ENCODE assay signal across 16 cellular contexts in the genomic region with DNA sequence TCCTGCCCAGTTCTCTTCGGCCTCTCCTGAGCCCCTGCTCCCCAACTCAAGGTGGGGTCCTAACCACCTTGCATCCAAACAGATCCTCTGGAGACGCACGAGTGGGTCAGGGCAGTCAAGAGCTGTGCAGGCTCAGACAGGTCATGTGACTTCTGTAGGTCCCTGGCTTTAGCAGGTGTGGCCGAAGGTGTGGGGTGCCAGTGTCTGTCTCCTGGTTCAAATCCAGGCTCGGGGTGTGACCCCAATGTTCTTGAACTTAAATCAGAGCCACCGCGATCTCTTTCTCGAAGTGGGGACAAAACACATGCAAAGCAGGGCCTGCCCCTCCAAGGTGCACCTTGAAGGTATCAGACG. TPM values are rescaled to one million over a fixed set of nuclear protein-coding genes. Genes with fewer than 3 reads are reported as not detected.
A peak's percentile ranks its signal among the peaks of the same experiment; 100 is the strongest.
DNase-seq lines count a peak whose midpoint lies in the region; ATAC-seq, FAIRE-seq and TF ChIP-seq lines count a peak whose summit lies in the region.
"Had no signal": no experiment of that assay in that cellular context is flagged by ENCODE, and none has a peak within 500 bp of the region (broad histone marks: within the 10 kb centered on the region; RNA-seq: fewer than 3 reads in every experiment).

No MANE protein-coding gene starts in this region.

- H2AFZ ChIP-seq in osteoblast (ENCODE audit: low read length), result peak overlapping the region; percentile 67

- H3K4me2 ChIP-seq in osteoblast (ENCODE audit: insufficient read depth, low read length), result peak overlapping the region; percentile 26

- H3K4me1 Mint-ChIP-seq in activated CD8-positive, alpha-beta T cell treated with anti-CD3 and anti-CD28 coated beads, Interleukin-2, amount 10 ng/mL, durations not matched to agents 7 days and 5 days (ENCODE audit: low read depth), result peaks cover 9% of the 10 kb centered on the region
- peaks cover 40% of the 10 kb centered on the region for H3K4me1 Mint-ChIP-seq in activated CD8-positive, alpha-beta T cell treated with anti-CD3 and anti-CD28 coated beads for 36 hours (ENCODE audit: low read depth)

- CTCF ChIA-PET in activated CD8-positive, alpha-beta T cell treated with anti-CD3 and anti-CD28 coated beads, Interleukin-2, amount 10 ng/mL, durations not matched to agents 7 days and 5 days (lab: Charles Lee), result interaction anchor here (4.9 kb wide), 1 partner anchor 47 kb away, joined by 23 read pairs; no protein-coding TSS in a partner anchor
- CTCF ChIA-PET in activated CD8-positive, alpha-beta T cell treated with anti-CD3 and anti-CD28 coated beads for 36 hours (lab: Charles Lee), result interaction anchor here (1.2 to 1.5 kb wide), 2 partner anchors 16 to 47 kb away, joined by 3 read pairs; no protein-coding TSS in a partner anchor

- WGBS in esophagus squamous epithelium, 2 donors, result 64 to 88% methylated on average over 3 to 8 of the region's 9 CpGs
- 78 to 80% methylated on average over 9 of the region's 9 CpGs for WGBS in tibial nerve, 2 donors

- POLR2A ChIA-PET in activated CD8-positive, alpha-beta T cell treated with anti-CD3 and anti-CD28 coated beads, Interleukin-2, amount 10 ng/mL, durations not matched to agents 7 days and 5 days (lab: Charles Lee), result no interaction called here
- POLR2A ChIA-PET in activated CD8-positive, alpha-beta T cell treated with anti-CD3 and anti-CD28 coated beads for 36 hours (lab: Charles Lee), result interaction anchor here (1.2 to 1.7 kb wide), 3 partner anchors 10 to 51 kb away, joined by 3 to 4 read pairs (median 4); no protein-coding TSS in a partner anchor

- no peaks in the 10 kb centered on the region for H3K36me3 ChIP-seq in esophagus squamous epithelium
- H3K36me3 ChIP-seq in osteoblast (ENCODE audit: insufficient read depth, low read length), result no peaks in the 10 kb centered on the region
- no peaks in the 10 kb centered on the region for H3K36me3 ChIP-seq in tibial nerve

- no peaks in the 10 kb centered on the region for H3K27me3 ChIP-seq in esophagus squamous epithelium
- H3K27me3 ChIP-seq in osteoblast (ENCODE audit: insufficient read depth, low read length), result no peaks in the 10 kb centered on the region
- H3K27me3 ChIP-seq in tibial nerve, result no peaks in the 10 kb centered on the region

- peaks cover 18% of the 10 kb centered on the region for H3K36me3 Mint-ChIP-seq in activated CD8-positive, alpha-beta T cell treated with anti-CD3 and anti-CD28 coated beads, Interleukin-2, amount 10 ng/mL, durations not matched to agents 7 days and 5 days (ENCODE audit: low read depth)
- H3K36me3 Mint-ChIP-seq in activated CD8-positive, alpha-beta T cell treated with anti-CD3 and anti-CD28 coated beads for 36 hours (ENCODE audit: low read depth), result peaks cover 42% of the 10 kb centered on the region

- H3K4me1 ChIP-seq in esophagus squamous epithelium (peaks cover 19 to 100% (median 62%) of the 10 kb centered on the region in 3 donors), osteoblast (ENCODE audit: insufficient read depth, low read length) (peaks cover 52% of the 10 kb centered on the region), tibial nerve (peaks cover 0 to 100% (median 80%) of the 10 kb centered on the region in 4 donors)

- FAIRE-seq in GM12892 (lab: Jason Lieb, UNC), result no peak

- intact Hi-C loops in activated CD8-positive, alpha-beta T cell treated with anti-CD3 and anti-CD28 coated beads for 36 hours (cut with micrococcal nuclease), result no loop called here
- intact Hi-C loops in esophagus squamous epithelium (cut with DNase I), result no loop called here

- H3K27ac ChIP-seq in esophagus squamous epithelium, result peak overlapping the region; percentile 69 to 94 (median 86)
- H3K27ac ChIP-seq in osteoblast (ENCODE audit: low read depth, low read length), result peak overlapping the region; percentile 74
- peak overlapping the region; percentile 83 to 98 (median 92) for H3K27ac ChIP-seq in tibial nerve

- TF ChIP-seq CTCF in activated CD8-positive, alpha-beta T cell treated with anti-CD3 and anti-CD28 coated beads for 36 hours (IDR thresholded peaks at IDR 0.05), result no peak
- TF ChIP-seq CTCF in esophagus squamous epithelium (IDR thresholded peaks at IDR 0.05) (no peak), osteoblast (IDR thresholded peaks at IDR 0.05; ENCODE audit: extremely low read depth, low read depth, low read length) (no peak), tibial nerve (IDR thresholded peaks at IDR 0.05) (no peak)

- no peaks in the 10 kb centered on the region for H3K9me3 Mint-ChIP-seq in activated CD8-positive, alpha-beta T cell treated with anti-CD3 and anti-CD28 coated beads, Interleukin-2, amount 10 ng/mL, durations not matched to agents 7 days and 5 days (ENCODE audit: insufficient read depth)
- H3K9me3 Mint-ChIP-seq in activated CD8-positive, alpha-beta T cell treated with anti-CD3 and anti-CD28 coated beads for 36 hours, result no peaks in the 10 kb centered on the region
- H3K9me3 Mint-ChIP-seq: activated naive CD4-positive, alpha-beta T cell treated with anti-CD3 and anti-CD28 coated beads, Interleukin-2, amount 10 ng/mL, durations not matched to agents 7 days and 5 days; T-helper 2 cell treated with Interferon-gamma antibody and Interleukin-4, amounts not matched to agents 5 μg/mL and 100 μg/mL, for 36 hours had no signal

- no peaks in the 10 kb centered on the region for H3K9me3 ChIP-seq in esophagus squamous epithelium
- no peaks in the 10 kb centered on the region for H3K9me3 ChIP-seq in osteoblast (ENCODE audit: low read depth, low read length)
- H3K9me3 ChIP-seq in tibial nerve, result no peaks in the 10 kb centered on the region

- H3K27me3 Mint-ChIP-seq in activated CD8-positive, alpha-beta T cell treated with anti-CD3 and anti-CD28 coated beads, Interleukin-2, amount 10 ng/mL, durations not matched to agents 7 days and 5 days (ENCODE audit: low read depth), result no peaks in the 10 kb centered on the region
- no peaks in the 10 kb centered on the region for H3K27me3 Mint-ChIP-seq in activated CD8-positive, alpha-beta T cell treated with anti-CD3 and anti-CD28 coated beads for 36 hours
- H3K27me3 Mint-ChIP-seq: activated naive CD4-positive, alpha-beta T cell treated with anti-CD3 and anti-CD28 coated beads, Interleukin-2, amount 10 ng/mL, durations not matched to agents 7 days and 5 days had no signal

- peak overlapping the region; percentile 26 for H3K27ac Mint-ChIP-seq in activated CD8-positive, alpha-beta T cell treated with anti-CD3 and anti-CD28 coated beads, Interleukin-2, amount 10 ng/mL, durations not matched to agents 7 days and 5 days
- H3K27ac Mint-ChIP-seq in activated CD8-positive, alpha-beta T cell treated with anti-CD3 and anti-CD28 coated beads for 36 hours, result no peak overlapping the region
- H3K27ac Mint-ChIP-seq: activated naive CD4-positive, alpha-beta T cell treated with anti-CD3 and anti-CD28 coated beads, Interleukin-2, amount 10 ng/mL, durations not matched to agents 7 days and 5 days; T-helper 2 cell treated with Interferon-gamma antibody and Interleukin-4, amounts not matched to agents 5 μg/mL and 100 μg/mL, for 36 hours had no signal

- TF ChIP-seq EP300 in tibial nerve (IDR thresholded peaks at IDR 0.05), result no peak

- no peak for ATAC-seq in activated CD8-positive, alpha-beta T cell treated with anti-CD3 and anti-CD28 coated beads, Interleukin-2, amount 10 ng/mL, durations not matched to agents 7 days and 5 days
- no peak for ATAC-seq in activated CD8-positive, alpha-beta T cell treated with anti-CD3 and anti-CD28 coated beads for 36 hours
- ATAC-seq in GM18858 (IDR thresholded peaks at IDR 0.05; ENCODE audit: unreplicated experiment), result no peak

- H3K79me2 ChIP-seq in osteoblast (ENCODE audit: insufficient read depth, low read length), result peaks cover 24% of the 10 kb centered on the region

- no peak overlapping the region for H3K4me3 Mint-ChIP-seq in activated CD8-positive, alpha-beta T cell treated with anti-CD3 and anti-CD28 coated beads, Interleukin-2, amount 10 ng/mL, durations not matched to agents 7 days and 5 days
- no peak overlapping the region for H3K4me3 Mint-ChIP-seq in activated CD8-positive, alpha-beta T cell treated with anti-CD3 and anti-CD28 coated beads for 36 hours
- H3K4me3 Mint-ChIP-seq: activated naive CD4-positive, alpha-beta T cell treated with anti-CD3 and anti-CD28 coated beads, Interleukin-2, amount 10 ng/mL, durations not matched to agents 7 days and 5 days; T-helper 2 cell treated with Interferon-gamma antibody and Interleukin-4, amounts not matched to agents 5 μg/mL and 100 μg/mL, for 36 hours had no signal

- no peak for TF ChIP-seq POLR2A in esophagus squamous epithelium (IDR thresholded peaks at IDR 0.05)
- no peak for TF ChIP-seq POLR2A in tibial nerve (IDR thresholded peaks at IDR 0.05)
- no peak for TF ChIP-seq POLR2A in GM12892 (IDR thresholded peaks at IDR 0.05; ENCODE audit: low read depth, low read length)

- H4K20me1 ChIP-seq in osteoblast (ENCODE audit: insufficient read depth, low read length), result peaks cover 1% of the 10 kb centered on the region

- no peak for DNase-seq in activated CD8-positive, alpha-beta T cell treated with anti-CD3 and anti-CD28 coated beads, Interleukin-2, amount 10 ng/mL, durations not matched to agents 7 days and 5 days
- DNase-seq in activated CD8-positive, alpha-beta T cell treated with anti-CD3 and anti-CD28 coated beads for 36 hours, result no peak
- DNase-seq in esophagus squamous epithelium (lab: John Stamatoyannopoulos, UW), result no peak
- DNase-seq in osteoblast (ENCODE audit: insufficient read length, low spot score, missing footprints), result no peak
- no peak for DNase-seq in tibial nerve (ENCODE audit: low spot score in 2 of 2)
- no peak for DNase-seq in NCI-H345 (lab: John Stamatoyannopoulos, UW)
- no peak for DNase-seq in GM12892 (ENCODE audit: insufficient read length)
- DNase-seq: 8988T; activated CD8-positive, alpha-beta memory T cell treated with anti-CD3 and anti-CD28 coated beads for 24 hours; activated naive CD4-positive, alpha-beta T cell treated with anti-CD3 and anti-CD28 coated beads, Interleukin-2, amount 10 ng/mL, durations not matched to agents 7 days and 5 days; left colon; MM.1S; NCI-H2171 treated with DMSO at 0.1 percent for 48 hours; OCI-M1 had no signal

- H3K4me3 ChIP-seq in esophagus squamous epithelium, result no peak overlapping the region
- H3K4me3 ChIP-seq in osteoblast (ENCODE audit: insufficient read depth, low read length), result no peak overlapping the region
- H3K4me3 ChIP-seq in tibial nerve, result no peak overlapping the region

RNA-seq across cellular contexts. Expression of a gene that starts 27.4 kb away (rescaled TPM):
- 10 to 100 TPM; 70.9 to 72.5 TPM for total RNA-seq in activated CD8-positive, alpha-beta T cell treated with anti-CD3 and anti-CD28 coated beads, Interleukin-2, amount 10 ng/mL, durations not matched to agents 7 days and 5 days
- total RNA-seq in activated CD8-positive, alpha-beta T cell treated with anti-CD3 and anti-CD28 coated beads for 36 hours, result 100 to 1,000 TPM; 118 to 127 TPM
- 10 to 100 TPM; 11.3 to 42.2 (median 24.1) TPM for total RNA-seq in esophagus squamous epithelium
- 32.6 and 34.8 TPM in 2 replicates for total RNA-seq in osteoblast
- 100 to 1,000 TPM in 2 of 4 donors, 10 to 100 TPM in 2; 84.1 to 128 (median 110) TPM for total RNA-seq in tibial nerve
- 16.7 TPM for polyA plus RNA-seq in GM12892 (2012; ENCODE audit: missing spikeins)
